8 cellular contexts compared by ENCODE assay signal in genomic region chr17:39636927-39637736, GRCh38. TPM values are rescaled to one million over a fixed set of nuclear protein-coding genes. Genes with fewer than 3 reads are reported as not detected.
DNase-seq lines count a peak whose midpoint lies in the region; ATAC-seq, FAIRE-seq and TF ChIP-seq lines count a peak whose summit lies in the region.

TSS of gene STARD3 (plus strand) at chr17:39637144. CDS start at chr17:39653532, 16,388 bp downstream.

- CTCF ChIA-PET in A549 (lab: Yijun Ruan, JAX) = interaction anchor here (1.0 to 58.8 kb wide), 4 partner anchors 2 to 92 kb away, joined by 4 to 1581 read pairs (median 1486); partner anchors contain the start of genes ERBB2, NEUROD2, PGAP3 and PNMT

- TF ChIP-seq EP300 in A549 (IDR thresholded peaks at IDR 0.05) = no peak

- H3K4me2 ChIP-seq in A549 = peak within 1 kb of the TSS; percentile 92

- FAIRE-seq in A549 (lab: Jason Lieb, UNC) = no peak

- TF ChIP-seq POLR2A in A549 (IDR thresholded peaks at IDR 0.05; ENCODE audit: low read length) = peak; percentile 75

- 2% methylated on average over 49 of the region's 69 CpGs for WGBS in A549 (ENCODE audit: missing lambda C conversion rate)

- DNase-seq in A549 (ENCODE audit: low read depth in 1 of 2, low spot score in 1 of 2) = peak; percentile 92 to 97
- peak; percentile 29 for DNase-seq in NCI-H2196 treated with DMSO at 0.1 percent for 48 hours (lab: John Stamatoyannopoulos, UW; ENCODE audit: unreplicated experiment)
- peak; percentile 80 for DNase-seq in activated CD4-positive, CD25-positive, alpha-beta regulatory T cell treated with anti-CD3 and anti-CD28 coated beads, Interleukin-2, amount 50 U/mL, for 16 hours (ENCODE audit: low read depth, low spot score)
- peak; percentile 84 for DNase-seq in central memory CD4-positive, alpha-beta T cell
- DNase-seq in islet precursor cell = peak; percentile 97
- peak; percentile 71 to 93 for DNase-seq in stimulated activated CD4-positive, alpha-beta T cell treated with anti-CD3 and anti-CD28 coated beads, Interleukin-12 subunit alpha, Interleukin-12 subunit beta, amount 100 ng/mL, for 24 hours (ENCODE audit: low read depth in 2 of 2)

- peak within 1 kb of the TSS; percentile 82 for H3K4me3 ChIP-seq in A549

- H3K4me1 ChIP-seq in A549 = peaks cover 29% of the 10 kb centered on the region

- TF ChIP-seq RAD21 in A549 (conservative IDR thresholded peaks at IDR 0.05 in 1 of 2, IDR thresholded peaks at IDR 0.05 in 1 of 2) = no peak

- H3K9me3 ChIP-seq in A549 = no peaks in the 10 kb centered on the region

- POLR2A ChIA-PET in A549 (lab: Yijun Ruan, JAX) = interaction anchor here (1.1 kb wide), 1 partner anchor 16 kb away, joined by 3 read pairs; no protein-coding TSS in a partner anchor

- peak; percentile 82 to 94 for ATAC-seq in A549
- ATAC-seq in GM18520 (IDR thresholded peaks at IDR 0.05; ENCODE audit: unreplicated experiment) = peak; percentile 58
- ATAC-seq in HG03108 (IDR thresholded peaks at IDR 0.05; ENCODE audit: unreplicated experiment) = peak; percentile 71

- peak within 1 kb of the TSS; percentile 87 to 93 for H3K27ac ChIP-seq in A549

- TF ChIP-seq CTCF in A549 (IDR thresholded peaks at IDR 0.05) = 0 out of 3 replicates have a peak, but pooled peaks have one; percentile 18

TF ChIP-seq in A549, 52 proteins besides CTCF, POLR2A, EP300 and RAD21:
- no peak for TF ChIP-seq FOSL2 (IDR thresholded peaks at IDR 0.05)
- TF ChIP-seq FOSL2 (CRISPR knock-in tag; IDR thresholded peaks at IDR 0.05) = no peak
- TF ChIP-seq REST (IDR thresholded peaks at IDR 0.05) = no peak
- TF ChIP-seq HES2 (IDR thresholded peaks at IDR 0.05) = no peak
- TF ChIP-seq PBX3 (IDR thresholded peaks at IDR 0.05) = peak; percentile 54; the same call in 1 of the 2 replicates
- TF ChIP-seq MAFK (IDR thresholded peaks at IDR 0.05; ENCODE audit: partially characterized antibody) = no peak
- no peak for TF ChIP-seq NPAS2 (CRISPR knock-in tag; IDR thresholded peaks at IDR 0.05; ENCODE audit: borderline replicate concordance)
- no peak for TF ChIP-seq EHF (CRISPR knock-in tag; IDR thresholded peaks at IDR 0.05)
- TF ChIP-seq NFE2L2 (conservative IDR thresholded peaks at IDR 0.05; ENCODE audit: low read length) = 0 out of 2 replicates have a peak, but pooled peaks have one; percentile 4
- no peak for TF ChIP-seq HOXA7 (CRISPR knock-in tag; IDR thresholded peaks at IDR 0.05)
- TF ChIP-seq ZC3H11A (IDR thresholded peaks at IDR 0.05) = peak; percentile 26
- no peak for TF ChIP-seq HDAC2 (IDR thresholded peaks at IDR 0.05)
- no peak for TF ChIP-seq RCOR1 (IDR thresholded peaks at IDR 0.05; ENCODE audit: low read depth, low read length)
- peak; percentile 65; the same call in 1 of the 2 replicates for TF ChIP-seq E2F6 (IDR thresholded peaks at IDR 0.05; ENCODE audit: borderline replicate concordance, low read depth)
- TF ChIP-seq NR3C1 (IDR thresholded peaks at IDR 0.05) = no peak
- TF ChIP-seq JUN (IDR thresholded peaks at IDR 0.05) = peak; percentile 66 to 91; a peak in 4 of 5 replicates
- TF ChIP-seq MAZ (IDR thresholded peaks at IDR 0.05; ENCODE audit: borderline replicate concordance, low read depth, low read length) = 0 out of 2 replicates have a peak, but pooled peaks have one; percentile 55
- peak; percentile 86; the same call in 1 of the 3 replicates for TF ChIP-seq BCL3 (IDR thresholded peaks at IDR 0.05)
- TF ChIP-seq SMC3 (IDR thresholded peaks at IDR 0.05) = 0 out of 3 replicates have a peak, but pooled peaks have one; percentile 14
- TF ChIP-seq MAX (IDR thresholded peaks at IDR 0.05) = peak; percentile 79
- no peak for TF ChIP-seq ZSCAN20 (CRISPR knock-in tag; IDR thresholded peaks at IDR 0.05)
- TF ChIP-seq PHF8 (IDR thresholded peaks at IDR 0.05; ENCODE audit: borderline replicate concordance, low read depth) = peak; percentile 63; the same call in 1 of the 2 replicates
- no peak for TF ChIP-seq ZFP36 (IDR thresholded peaks at IDR 0.05; ENCODE audit: borderline replicate concordance, partially characterized antibody)
- peak; percentile 91 for TF ChIP-seq KDM5A (IDR thresholded peaks at IDR 0.05)
- TF ChIP-seq HEYL (CRISPR knock-in tag; IDR thresholded peaks at IDR 0.05) = no peak

RNA-seq across cellular contexts. Expression of gene STARD3, which starts in this region (rescaled TPM):
- 56.0 and 60.9 TPM in 2 replicates for polyA plus RNA-seq in A549 (2011; rRNA removed)
- polyA plus RNA-seq in A549 (2012; cell fraction: cytosol; rRNA removed) = 83.7 and 101 TPM in 2 replicates
- 261 and 339 TPM in 2 replicates for polyA plus RNA-seq in A549 (2012; cell fraction: nucleus; rRNA removed)
- 53.0 to 56.1 TPM (median 54.6 TPM) in 3 replicates for polyA plus RNA-seq in A549 (2017; fragmentation: RNase III; extraction: RNeasy Plus Mini Kit Qiagen cat#74134 plus additional on column Dnase treatment)
- 77.8 and 87.0 TPM in 2 replicates for polyA minus RNA-seq in A549 (2011; rRNA and poly(A)+ RNA removed)

Comparison
In these comparisons a context has a peak if more than half of its experiments do, and no peak if none do; other contexts are left out.
1. Peak in every context shown above with its lines: DNase-seq, ATAC-seq, H3K4me3 ChIP-seq and H3K27ac ChIP-seq.
2. DNase-seq: peak in every context shown above with its lines; median percentile 97 in islet precursor cell; 94 in A549; 84 in central memory CD4-positive, alpha-beta T cell; 82 in stimulated activated CD4-positive, alpha-beta T cell treated with anti-CD3 and anti-CD28 coated beads, Interleukin-12 subunit alpha, Interleukin-12 subunit beta, amount 100 ng/mL, for 24 hours; 80 in activated CD4-positive, CD25-positive, alpha-beta regulatory T cell treated with anti-CD3 and anti-CD28 coated beads, Interleukin-2, amount 50 U/mL, for 16 hours; 29 in NCI-H2196 treated with DMSO at 0.1 percent for 48 hours.